Comparison of ENCODE assay signal across 16 cellular contexts in genomic region chr3:46070458-46071136, GRCh38. TPM values are rescaled to one million over a fixed set of nuclear protein-coding genes. Genes with fewer than 3 reads are reported as not detected.
DNase-seq lines count a peak whose midpoint lies in the region; ATAC-seq and TF ChIP-seq lines count a peak whose summit lies in the region.
"Had no signal": no experiment of that assay in that cellular context is flagged by ENCODE, and none has a peak within 500 bp of the region (broad histone marks: within the 10 kb centered on the region; RNA-seq: fewer than 3 reads in every experiment).

No MANE protein-coding gene starts in this region.

- H3K36me3 Mint-ChIP-seq in activated T-cell treated with anti-CD3 and anti-CD28 coated beads, Interleukin-2, amount 50 U/mL, for 4 hours (ENCODE audit: insufficient read depth) = no peaks in the 10 kb centered on the region
- H3K36me3 Mint-ChIP-seq in activated naive CD8-positive, alpha-beta T cell treated with anti-CD3 and anti-CD28 coated beads, Interleukin-2, amount 50 U/mL, for 24 hours (ENCODE audit: low read depth) = peaks cover 3% of the 10 kb centered on the region
- H3K36me3 Mint-ChIP-seq: mesothelial cell of epicardium had no signal

- peaks cover 3% of the 10 kb centered on the region for H3K27me3 Mint-ChIP-seq in activated T-cell treated with anti-CD3 and anti-CD28 coated beads, Interleukin-2, amount 50 U/mL, for 4 hours (ENCODE audit: low read depth)
- peaks cover 35% of the 10 kb centered on the region for H3K27me3 Mint-ChIP-seq in activated naive CD8-positive, alpha-beta T cell treated with anti-CD3 and anti-CD28 coated beads, Interleukin-2, amount 50 U/mL, for 24 hours

- peak; percentile 69 to 72 for ATAC-seq in activated T-cell treated with anti-CD3 and anti-CD28 coated beads, Interleukin-2, amount 50 U/mL, for 4 hours
- peak; percentile 67 for ATAC-seq in activated naive CD8-positive, alpha-beta T cell treated with anti-CD3 and anti-CD28 coated beads, Interleukin-2, amount 50 U/mL, for 24 hours
- ATAC-seq in stimulated activated naive CD8-positive, alpha-beta T cell treated with anti-CD3 and anti-CD28 coated beads, Interleukin-15, Interleukin-2, amounts not matched to agents 100 U/mL and 50 U/mL, for 24 hours = peak; percentile 63
- ATAC-seq in HG03378 (IDR thresholded peaks at IDR 0.05; ENCODE audit: unreplicated experiment) = no peak

- no peak overlapping the region for H3K27ac ChIP-seq in tibial nerve
- H3K27ac ChIP-seq: right atrium auricular region had no signal

- H3K36me3 ChIP-seq in tibial nerve = no peaks in the 10 kb centered on the region
- H3K36me3 ChIP-seq: right atrium auricular region had no signal

- H3K9me3 Mint-ChIP-seq in activated T-cell treated with anti-CD3 and anti-CD28 coated beads, Interleukin-2, amount 50 U/mL, for 4 hours = peaks cover 10% of the 10 kb centered on the region
- peaks cover 8% of the 10 kb centered on the region for H3K9me3 Mint-ChIP-seq in activated naive CD8-positive, alpha-beta T cell treated with anti-CD3 and anti-CD28 coated beads, Interleukin-2, amount 50 U/mL, for 24 hours

- no peak for TF ChIP-seq CTCF in tibial nerve (IDR thresholded peaks at IDR 0.05)

- TF ChIP-seq POLR2A in tibial nerve (IDR thresholded peaks at IDR 0.05) = no peak

- no peaks in the 10 kb centered on the region for H3K4me1 ChIP-seq in tibial nerve

- H3K9me3 ChIP-seq in tibial nerve = no peaks in the 10 kb centered on the region
- H3K9me3 ChIP-seq: right atrium auricular region had no signal

- 81 to 89% methylated on average over 1 of the region's 1 CpG for WGBS in tibial nerve, 2 donors

- no peak overlapping the region for H3K4me3 ChIP-seq in tibial nerve
- H3K4me3 ChIP-seq: right atrium auricular region had no signal

- no peak for DNase-seq in activated T-cell treated with anti-CD3 and anti-CD28 coated beads, Interleukin-2, amount 50 U/mL, for 4 hours
- DNase-seq in activated T-cell treated with anti-CD3 and anti-CD28 coated beads for 4 hours = no peak
- DNase-seq in OCI-M1 (lab: John Stamatoyannopoulos, UW) = peak; percentile 70
- DNase-seq in activated naive CD8-positive, alpha-beta T cell treated with anti-CD3 and anti-CD28 coated beads, Interleukin-2, amount 50 U/mL, for 24 hours = no peak
- DNase-seq in stimulated activated naive CD8-positive, alpha-beta T cell treated with anti-CD3 and anti-CD28 coated beads, Interleukin-15, Interleukin-2, amounts not matched to agents 100 U/mL and 50 U/mL, for 24 hours = no peak
- no peak for DNase-seq in tibial nerve (ENCODE audit: low spot score in 2 of 2)
- no peak for DNase-seq in NCI-H2107 treated with DMSO at 0.1 percent for 48 hours (lab: John Stamatoyannopoulos, UW; ENCODE audit: unreplicated experiment)
- DNase-seq: endodermal cell, HCEC 1CT, NCI-H187 treated with DMSO at 0.1 percent for 48 hours, NCI-H526 treated with DMSO at 0.1 percent for 48 hours, nucleus accumbens had no signal

- TF ChIP-seq EP300 in tibial nerve (IDR thresholded peaks at IDR 0.05) = no peak

- H3K27ac Mint-ChIP-seq in activated naive CD8-positive, alpha-beta T cell treated with anti-CD3 and anti-CD28 coated beads, Interleukin-2, amount 50 U/mL, for 24 hours = peak overlapping the region; percentile 57
- H3K27ac Mint-ChIP-seq: endodermal cell, mesothelial cell of epicardium had no signal

- no peaks in the 10 kb centered on the region for H3K27me3 ChIP-seq in tibial nerve
- H3K27me3 ChIP-seq: right atrium auricular region had no signal

- H3K4me3 Mint-ChIP-seq in activated T-cell treated with anti-CD3 and anti-CD28 coated beads, Interleukin-2, amount 50 U/mL, for 4 hours = peak overlapping the region; percentile 10
- H3K4me3 Mint-ChIP-seq in activated naive CD8-positive, alpha-beta T cell treated with anti-CD3 and anti-CD28 coated beads, Interleukin-2, amount 50 U/mL, for 24 hours = peak overlapping the region; percentile 5
- H3K4me3 Mint-ChIP-seq: endodermal cell, mesothelial cell of epicardium had no signal

- H3K4me1 Mint-ChIP-seq in activated T-cell treated with anti-CD3 and anti-CD28 coated beads, Interleukin-2, amount 50 U/mL, for 4 hours (ENCODE audit: low read depth) = peaks cover 61% of the 10 kb centered on the region
- peaks cover 60% of the 10 kb centered on the region for H3K4me1 Mint-ChIP-seq in activated naive CD8-positive, alpha-beta T cell treated with anti-CD3 and anti-CD28 coated beads, Interleukin-2, amount 50 U/mL, for 24 hours

RNA-seq across cellular contexts. Expression of gene XCR1, which starts 43.3 kb away (rescaled TPM):
- not detected for total RNA-seq in activated T-cell treated with anti-CD3 and anti-CD28 coated beads, Interleukin-2, amount 50 U/mL, for 4 hours
- total RNA-seq in tibial nerve = not detected
- total RNA-seq: cerebellum, endodermal cell, mesothelial cell of epicardium, right atrium auricular region had no signal
